Comparison of ENCODE assay signal across 1 cellular context in genomic region chr7:128455556-128456254, GRCh38.
A peak's percentile ranks its signal among the peaks of the same experiment; 100 is the strongest.
TF ChIP-seq lines count a peak whose summit lies in the region.

HILPDA (plus strand) TSS chr7:128455878; CDS start chr7:128457269, 1,391 bp downstream.

TF ChIP-seq in HepG2, 621 proteins besides CTCF, POLR2A, EP300 and RAD21 (continued from another document and continues in another):
- TF ChIP-seq, protein P1, sequence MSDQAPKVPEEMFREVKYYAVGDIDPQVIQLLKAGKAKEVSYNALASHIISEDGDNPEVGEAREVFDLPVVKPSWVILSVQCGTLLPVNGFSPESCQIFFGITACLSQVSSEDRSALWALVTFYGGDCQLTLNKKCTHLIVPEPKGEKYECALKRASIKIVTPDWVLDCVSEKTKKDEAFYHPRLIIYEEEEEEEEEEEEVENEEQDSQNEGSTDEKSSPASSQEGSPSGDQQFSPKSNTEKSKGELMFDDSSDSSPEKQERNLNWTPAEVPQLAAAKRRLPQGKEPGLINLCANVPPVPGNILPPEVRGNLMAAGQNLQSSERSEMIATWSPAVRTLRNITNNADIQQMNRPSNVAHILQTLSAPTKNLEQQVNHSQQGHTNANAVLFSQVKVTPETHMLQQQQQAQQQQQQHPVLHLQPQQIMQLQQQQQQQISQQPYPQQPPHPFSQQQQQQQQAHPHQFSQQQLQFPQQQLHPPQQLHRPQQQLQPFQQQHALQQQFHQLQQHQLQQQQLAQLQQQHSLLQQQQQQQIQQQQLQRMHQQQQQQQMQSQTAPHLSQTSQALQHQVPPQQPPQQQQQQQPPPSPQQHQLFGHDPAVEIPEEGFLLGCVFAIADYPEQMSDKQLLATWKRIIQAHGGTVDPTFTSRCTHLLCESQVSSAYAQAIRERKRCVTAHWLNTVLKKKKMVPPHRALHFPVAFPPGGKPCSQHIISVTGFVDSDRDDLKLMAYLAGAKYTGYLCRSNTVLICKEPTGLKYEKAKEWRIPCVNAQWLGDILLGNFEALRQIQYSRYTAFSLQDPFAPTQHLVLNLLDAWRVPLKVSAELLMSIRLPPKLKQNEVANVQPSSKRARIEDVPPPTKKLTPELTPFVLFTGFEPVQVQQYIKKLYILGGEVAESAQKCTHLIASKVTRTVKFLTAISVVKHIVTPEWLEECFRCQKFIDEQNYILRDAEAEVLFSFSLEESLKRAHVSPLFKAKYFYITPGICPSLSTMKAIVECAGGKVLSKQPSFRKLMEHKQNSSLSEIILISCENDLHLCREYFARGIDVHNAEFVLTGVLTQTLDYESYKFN (CRISPR knock-in tag; conservative IDR thresholded peaks at IDR 0.05), result no peak; the same call in 1 of the 2 replicates
- TF ChIP-seq HNF4A (CRISPR knock-in tag; IDR thresholded peaks at IDR 0.05), result no peak
- no peak for TF ChIP-seq ZNF556 (CRISPR knock-in tag; IDR thresholded peaks at IDR 0.05; ENCODE audit: borderline replicate concordance)
- no peak for TF ChIP-seq PLRG1 (conservative IDR thresholded peaks at IDR 0.05)
- TF ChIP-seq SMARCC2 (IDR thresholded peaks at IDR 0.05), result no peak
- TF ChIP-seq, protein P2, sequence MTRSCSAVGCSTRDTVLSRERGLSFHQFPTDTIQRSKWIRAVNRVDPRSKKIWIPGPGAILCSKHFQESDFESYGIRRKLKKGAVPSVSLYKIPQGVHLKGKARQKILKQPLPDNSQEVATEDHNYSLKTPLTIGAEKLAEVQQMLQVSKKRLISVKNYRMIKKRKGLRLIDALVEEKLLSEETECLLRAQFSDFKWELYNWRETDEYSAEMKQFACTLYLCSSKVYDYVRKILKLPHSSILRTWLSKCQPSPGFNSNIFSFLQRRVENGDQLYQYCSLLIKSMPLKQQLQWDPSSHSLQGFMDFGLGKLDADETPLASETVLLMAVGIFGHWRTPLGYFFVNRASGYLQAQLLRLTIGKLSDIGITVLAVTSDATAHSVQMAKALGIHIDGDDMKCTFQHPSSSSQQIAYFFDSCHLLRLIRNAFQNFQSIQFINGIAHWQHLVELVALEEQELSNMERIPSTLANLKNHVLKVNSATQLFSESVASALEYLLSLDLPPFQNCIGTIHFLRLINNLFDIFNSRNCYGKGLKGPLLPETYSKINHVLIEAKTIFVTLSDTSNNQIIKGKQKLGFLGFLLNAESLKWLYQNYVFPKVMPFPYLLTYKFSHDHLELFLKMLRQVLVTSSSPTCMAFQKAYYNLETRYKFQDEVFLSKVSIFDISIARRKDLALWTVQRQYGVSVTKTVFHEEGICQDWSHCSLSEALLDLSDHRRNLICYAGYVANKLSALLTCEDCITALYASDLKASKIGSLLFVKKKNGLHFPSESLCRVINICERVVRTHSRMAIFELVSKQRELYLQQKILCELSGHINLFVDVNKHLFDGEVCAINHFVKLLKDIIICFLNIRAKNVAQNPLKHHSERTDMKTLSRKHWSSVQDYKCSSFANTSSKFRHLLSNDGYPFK (CRISPR knock-in tag; IDR thresholded peaks at IDR 0.05; ENCODE audit: borderline replicate concordance), result peak; percentile 51; the same call in 1 of the 2 replicates
- TF ChIP-seq ZNF558 (CRISPR knock-in tag; IDR thresholded peaks at IDR 0.05; ENCODE audit: borderline replicate concordance), result no peak; the same call in 1 of the 2 replicates
- no peak for TF ChIP-seq ZNF496 (CRISPR knock-in tag; IDR thresholded peaks at IDR 0.05; ENCODE audit: insufficient replicate concordance)
- TF ChIP-seq TAF15 (IDR thresholded peaks at IDR 0.05; ENCODE audit: low read depth, low read length, poor library complexity, severe bottlenecking), result no peak
- TF ChIP-seq ZFP36L2 (CRISPR knock-in tag; IDR thresholded peaks at IDR 0.05), result no peak
- peak; percentile 81 for TF ChIP-seq ZNF407 (CRISPR knock-in tag; IDR thresholded peaks at IDR 0.05; ENCODE audit: not compliant biosample characterization)
- peak; percentile 29; the same call in 1 of the 2 replicates for TF ChIP-seq CREM (IDR thresholded peaks at IDR 0.05)
- TF ChIP-seq CREM (CRISPR knock-in tag; IDR thresholded peaks at IDR 0.05), result no peak
- TF ChIP-seq ZNF552 (CRISPR knock-in tag; IDR thresholded peaks at IDR 0.05; ENCODE audit: borderline replicate concordance), result peak; percentile 55
- no peak for TF ChIP-seq ESRRA (CRISPR knock-in tag; IDR thresholded peaks at IDR 0.05; ENCODE audit: low read depth)
- TF ChIP-seq, protein P3, sequence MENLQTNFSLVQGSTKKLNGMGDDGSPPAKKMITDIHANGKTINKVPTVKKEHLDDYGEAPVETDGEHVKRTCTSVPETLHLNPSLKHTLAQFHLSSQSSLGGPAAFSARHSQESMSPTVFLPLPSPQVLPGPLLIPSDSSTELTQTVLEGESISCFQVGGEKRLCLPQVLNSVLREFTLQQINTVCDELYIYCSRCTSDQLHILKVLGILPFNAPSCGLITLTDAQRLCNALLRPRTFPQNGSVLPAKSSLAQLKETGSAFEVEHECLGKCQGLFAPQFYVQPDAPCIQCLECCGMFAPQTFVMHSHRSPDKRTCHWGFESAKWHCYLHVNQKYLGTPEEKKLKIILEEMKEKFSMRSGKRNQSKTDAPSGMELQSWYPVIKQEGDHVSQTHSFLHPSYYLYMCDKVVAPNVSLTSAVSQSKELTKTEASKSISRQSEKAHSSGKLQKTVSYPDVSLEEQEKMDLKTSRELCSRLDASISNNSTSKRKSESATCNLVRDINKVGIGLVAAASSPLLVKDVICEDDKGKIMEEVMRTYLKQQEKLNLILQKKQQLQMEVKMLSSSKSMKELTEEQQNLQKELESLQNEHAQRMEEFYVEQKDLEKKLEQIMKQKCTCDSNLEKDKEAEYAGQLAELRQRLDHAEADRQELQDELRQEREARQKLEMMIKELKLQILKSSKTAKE (CRISPR knock-in tag; IDR thresholded peaks at IDR 0.05; ENCODE audit: borderline replicate concordance), result no peak
- no peak for TF ChIP-seq SRSF4 (IDR thresholded peaks at IDR 0.05; ENCODE audit: low read depth, low read length, poor library complexity, severe bottlenecking)
- TF ChIP-seq, protein P4, sequence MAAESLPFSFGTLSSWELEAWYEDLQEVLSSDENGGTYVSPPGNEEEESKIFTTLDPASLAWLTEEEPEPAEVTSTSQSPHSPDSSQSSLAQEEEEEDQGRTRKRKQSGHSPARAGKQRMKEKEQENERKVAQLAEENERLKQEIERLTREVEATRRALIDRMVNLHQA (CRISPR knock-in tag; IDR thresholded peaks at IDR 0.05), result no peak
- TF ChIP-seq TOPORS (CRISPR knock-in tag; IDR thresholded peaks at IDR 0.05), result no peak; the same call in none of the 2 replicates
- TF ChIP-seq UBTF (CRISPR knock-in tag; IDR thresholded peaks at IDR 0.05), result peak; percentile 55
- TF ChIP-seq ZFP90 (CRISPR knock-in tag; IDR thresholded peaks at IDR 0.05; ENCODE audit: borderline replicate concordance), result no peak; the same call in 1 of the 2 replicates
- no peak for TF ChIP-seq ZFP36 (IDR thresholded peaks at IDR 0.05; ENCODE audit: borderline replicate concordance, low read depth, low read length, partially characterized antibody)
- TF ChIP-seq SOX6 (IDR thresholded peaks at IDR 0.05), result no peak
- peak; percentile 50 for TF ChIP-seq SOX6 (CRISPR knock-in tag; IDR thresholded peaks at IDR 0.05)
- no peak for TF ChIP-seq ATRX (CRISPR knock-in tag; IDR thresholded peaks at IDR 0.05; ENCODE audit: borderline replicate concordance)
- TF ChIP-seq XRCC5 (optimal IDR thresholded peaks at IDR 0.05; ENCODE audit: low read length), result no peak
- TF ChIP-seq ZNF75D (CRISPR knock-in tag; IDR thresholded peaks at IDR 0.05; ENCODE audit: borderline replicate concordance), result no peak
- TF ChIP-seq GLI4 (CRISPR knock-in tag; IDR thresholded peaks at IDR 0.05; ENCODE audit: borderline replicate concordance), result 0 out of 2 replicates have a peak, but pooled peaks have one; percentile 19
- no peak for TF ChIP-seq MLLT10 (CRISPR knock-in tag; IDR thresholded peaks at IDR 0.05)
- peak; percentile 93 for TF ChIP-seq ZNF724P (CRISPR knock-in tag; IDR thresholded peaks at IDR 0.05; ENCODE audit: borderline replicate concordance)
- TF ChIP-seq ZNF362 (CRISPR knock-in tag; IDR thresholded peaks at IDR 0.05; ENCODE audit: borderline replicate concordance), result no peak; the same call in 1 of the 2 replicates
- no peak; the same call in 1 of the 2 replicates for TF ChIP-seq ZNF354B (CRISPR knock-in tag; IDR thresholded peaks at IDR 0.05)
- no peak for TF ChIP-seq NR2F1 (CRISPR knock-in tag; IDR thresholded peaks at IDR 0.05)
- TF ChIP-seq ZNF546 (CRISPR knock-in tag; conservative IDR thresholded peaks at IDR 0.05), result no peak; the same call in none of the 2 replicates
- TF ChIP-seq EED (CRISPR knock-in tag; IDR thresholded peaks at IDR 0.05), result no peak
- no peak for TF ChIP-seq ZNF841 (CRISPR knock-in tag; IDR thresholded peaks at IDR 0.05; ENCODE audit: borderline replicate concordance)
- TF ChIP-seq ZBTB42 (CRISPR knock-in tag; IDR thresholded peaks at IDR 0.05), result no peak
- TF ChIP-seq ZBTB2 (CRISPR knock-in tag; IDR thresholded peaks at IDR 0.05; ENCODE audit: low read depth), result no peak
- TF ChIP-seq ZNF766 (CRISPR knock-in tag; IDR thresholded peaks at IDR 0.05; ENCODE audit: borderline replicate concordance), result peak; percentile 40; the same call in 1 of the 2 replicates
